ENCODE assay signal across 23 cellular contexts in the genomic region with DNA sequence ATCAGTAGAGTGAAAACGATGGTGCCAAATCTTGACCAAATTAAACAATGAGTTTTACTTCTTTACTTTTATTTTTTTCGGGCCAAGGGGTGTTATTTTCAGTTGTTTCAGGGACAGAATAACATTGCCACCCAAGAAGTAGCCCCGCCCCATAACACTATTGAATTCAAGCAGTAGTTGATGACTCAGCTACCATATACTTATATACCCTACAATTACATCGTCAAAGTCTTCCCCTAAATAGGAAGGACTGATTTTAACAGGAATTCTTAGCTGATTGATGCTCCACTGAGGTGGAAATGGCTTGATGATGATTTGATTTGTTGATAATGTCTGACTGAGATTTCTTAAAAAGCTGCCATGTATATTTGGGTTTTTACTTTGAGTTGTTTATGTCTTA. TPM values are rescaled to one million over a fixed set of nuclear protein-coding genes. Genes with fewer than 3 reads are reported as not detected.
"Had no signal": no experiment of that assay in that cellular context is flagged by ENCODE, and none has a peak within 500 bp of the region (broad histone marks: within the 10 kb centered on the region; RNA-seq: fewer than 3 reads in every experiment).

No MANE protein-coding gene starts in this region.

- H3K4me3 Mint-ChIP-seq: activated B cell treated with CpG ODN at 0.5 μM for 24 hours; activated CD4-positive, alpha-beta T cell treated with anti-CD3 and anti-CD28 coated beads for 36 hours; activated naive CD8-positive, alpha-beta T cell treated with anti-CD3 and anti-CD28 coated beads for 36 hours; activated T-cell treated with anti-CD3 and anti-CD28 coated beads, Interleukin-2, amount 50 U/mL, for 4 hours; central memory CD8-positive, alpha-beta T cell; mesothelial cell of epicardium; natural killer cell had no signal

- DNase-seq: activated B cell treated with CpG ODN at 0.5 μM for 24 hours; activated CD4-positive, alpha-beta T cell treated with anti-CD3 and anti-CD28 coated beads for 36 hours; activated CD4-positive, alpha-beta T cell treated with anti-CD3 and anti-CD28 coated beads, Interleukin-2, amount 50 U/mL, for 48 hours; activated CD8-positive, alpha-beta memory T cell treated with anti-CD3 and anti-CD28 coated beads, Interleukin-2, amount 50 U/mL, for 48 hours; activated naive CD4-positive, alpha-beta T cell treated with Interleukin-2 at 50 U/mL for 16 hours; activated naive CD8-positive, alpha-beta T cell treated with anti-CD3 and anti-CD28 coated beads for 36 hours; activated T-cell treated with anti-CD3 and anti-CD28 coated beads, Interleukin-2, amount 50 U/mL, for 4 hours; left lung; natural killer cell; spleen; stimulated activated CD4-positive, alpha-beta T cell treated with anti-CD3 and anti-CD28 coated beads, Interleukin-4, amount 100 ng/mL, for 1 hour; stimulated activated naive CD4-positive, alpha-beta T cell; T-helper 1 cell; T-helper 9 cell; upper lobe of left lung had no signal

- ATAC-seq: activated CD4-positive, alpha-beta T cell treated with anti-CD3 and anti-CD28 coated beads for 36 hours; activated T-cell treated with anti-CD3 and anti-CD28 coated beads, Interleukin-2, amount 50 U/mL, for 4 hours; left lung; natural killer cell had no signal

- H3K36me3 Mint-ChIP-seq: activated naive CD8-positive, alpha-beta T cell treated with anti-CD3 and anti-CD28 coated beads for 36 hours; mesothelial cell of epicardium; natural killer cell had no signal

- H3K4me3 ChIP-seq: coronary artery, left lung, lung, prostate gland, spleen, thoracic aorta, upper lobe of left lung had no signal

- H3K27ac Mint-ChIP-seq: activated B cell treated with CpG ODN at 0.5 μM for 24 hours; activated CD4-positive, alpha-beta T cell treated with anti-CD3 and anti-CD28 coated beads for 36 hours; activated naive CD8-positive, alpha-beta T cell treated with anti-CD3 and anti-CD28 coated beads for 36 hours; mesothelial cell of epicardium; natural killer cell had no signal

- H3K9me3 Mint-ChIP-seq: activated T-cell treated with anti-CD3 and anti-CD28 coated beads, Interleukin-2, amount 50 U/mL, for 4 hours; natural killer cell had no signal

- H3K36me3 ChIP-seq: left lung, prostate gland, spleen, thoracic aorta, upper lobe of left lung had no signal

- H3K27me3 ChIP-seq: left lung, spleen, upper lobe of left lung had no signal

- H3K4me1 Mint-ChIP-seq: activated B cell treated with CpG ODN at 0.5 μM for 24 hours; activated CD4-positive, alpha-beta T cell treated with anti-CD3 and anti-CD28 coated beads for 36 hours; activated naive CD8-positive, alpha-beta T cell treated with anti-CD3 and anti-CD28 coated beads for 36 hours; central memory CD8-positive, alpha-beta T cell; natural killer cell had no signal

- H3K27me3 Mint-ChIP-seq: activated B cell treated with CpG ODN at 0.5 μM for 24 hours; activated CD4-positive, alpha-beta T cell treated with anti-CD3 and anti-CD28 coated beads for 36 hours had no signal

- H3K4me1 ChIP-seq: left lung, prostate gland, spleen had no signal

- H3K27ac ChIP-seq: coronary artery, epithelial cell of prostate, left lung, prostate gland, spleen, thoracic aorta, upper lobe of left lung had no signal

- H3K9me3 ChIP-seq: left lung, prostate gland, spleen, thoracic aorta, upper lobe of left lung had no signal

RNA-seq across cellular contexts. Expression of gene LYPD6B, which starts 24.7 kb away (rescaled TPM):
- total RNA-seq: activated CD4-positive, alpha-beta T cell treated with anti-CD3 and anti-CD28 coated beads for 36 hours; activated CD8-positive, alpha-beta memory T cell treated with anti-CD3 and anti-CD28 coated beads for 36 hours; activated naive CD8-positive, alpha-beta T cell treated with anti-CD3 and anti-CD28 coated beads for 36 hours; activated T-cell treated with anti-CD3 and anti-CD28 coated beads, Interleukin-2, amount 50 U/mL, for 4 hours; natural killer cell; thoracic aorta had no signal
